In genomic region chr11:111777094-111778046, GRCh38 we compare ENCODE assay signal across 7 cellular contexts. TPM values are rescaled to one million over a fixed set of nuclear protein-coding genes. Genes with fewer than 3 reads are reported as not detected.
A peak's percentile ranks its signal among the peaks of the same experiment; 100 is the strongest.
DNase-seq lines count a peak whose midpoint lies in the region; ATAC-seq, FAIRE-seq and TF ChIP-seq lines count a peak whose summit lies in the region.

No MANE protein-coding gene starts in this region.

- DNase-seq in EH (ENCODE audit: low read depth): peak; percentile 82
- DNase-seq in NCI-H526 treated with DMSO at 0.1 percent for 48 hours (lab: John Stamatoyannopoulos, UW): peak; percentile 82
- DNase-seq in astrocyte (ENCODE audit: low read depth): peak; percentile 54
- DNase-seq in hepatic stellate cell (ENCODE audit: low spot score): peak; percentile 62
- DNase-seq in spleen: no peak

- no peak overlapping the region for H3K4me2 ChIP-seq in astrocyte (ENCODE audit: low read length)

- TF ChIP-seq POLR2A in spleen (IDR thresholded peaks at IDR 0.05): no peak

- H3K27ac Mint-ChIP-seq in astrocyte (ENCODE audit: unreplicated experiment): no peak overlapping the region

- no peaks in the 10 kb centered on the region for H3K27me3 Mint-ChIP-seq in astrocyte (ENCODE audit: low read depth, unreplicated experiment)

- H3K4me3 Mint-ChIP-seq in astrocyte (ENCODE audit: unreplicated experiment): no peak overlapping the region

- no peak overlapping the region for H2AFZ ChIP-seq in astrocyte (ENCODE audit: low read depth, low read length)

- H3K4me3 ChIP-seq in astrocyte (ENCODE audit: insufficient read depth, low read depth, low read length) (no peak overlapping the region), spleen (no peak overlapping the region)

- H3K9ac ChIP-seq in astrocyte (ENCODE audit: low read length): no peak overlapping the region

- H3K79me2 ChIP-seq in astrocyte (ENCODE audit: insufficient read depth, low read length): no peaks in the 10 kb centered on the region

- H3K27me3 ChIP-seq in astrocyte (ENCODE audit: insufficient read depth, low read length) (no peaks in the 10 kb centered on the region), spleen (replicated peaks in 1 of 7) (no peaks in the 10 kb centered on the region)

- H3K9me3 ChIP-seq in astrocyte (ENCODE audit: insufficient read depth, low read depth, low read length) (no peaks in the 10 kb centered on the region), spleen (no peaks in the 10 kb centered on the region)

- H3K36me3 Mint-ChIP-seq in astrocyte (ENCODE audit: low read depth, unreplicated experiment): no peaks in the 10 kb centered on the region

- no peaks in the 10 kb centered on the region for H3K9me3 Mint-ChIP-seq in astrocyte (ENCODE audit: unreplicated experiment)

- H3K36me3 ChIP-seq in astrocyte (ENCODE audit: insufficient read depth, low read length) (no peaks in the 10 kb centered on the region), spleen (peaks cover 0 to under 1% (median 0%) of the 10 kb centered on the region in 6 donors)

- intact Hi-C loops in spleen (cut with DNase I; ENCODE audit: low total_unique reads): loop anchor here (5.0 to 10.0 kb wide), 2 partner anchors 67 to 175 kb away; partner anchors contain the start of gene SIK2

- ATAC-seq in GM19372 (IDR thresholded peaks at IDR 0.05; ENCODE audit: low read depth, unreplicated experiment) (peak; percentile 66), HG03457 (IDR thresholded peaks at IDR 0.05; ENCODE audit: unreplicated experiment) (peak; percentile 44)

- no peaks in the 10 kb centered on the region for H4K20me1 ChIP-seq in astrocyte (ENCODE audit: insufficient read depth, low read length)

- H3K4me1 ChIP-seq in astrocyte (ENCODE audit: insufficient read depth, low read length): no peaks in the 10 kb centered on the region
- peaks cover 0 to 22% (median 12%) of the 10 kb centered on the region in 6 donors for H3K4me1 ChIP-seq in spleen

- no peak overlapping the region for H3K27ac ChIP-seq in astrocyte (ENCODE audit: low read depth, low read length)
- peak overlapping the region in 4 of 8 donors; percentile 30 to 69 (median 34) for H3K27ac ChIP-seq in spleen

- FAIRE-seq in astrocyte (lab: Jason Lieb, UNC): peak; percentile 56

- TF ChIP-seq CTCF in astrocyte (IDR thresholded peaks at IDR 0.05; ENCODE audit: insufficient read depth, low read depth, low read length): peak; percentile 85
- peak; percentile 65 to 89 (median 82) for TF ChIP-seq CTCF in spleen (IDR thresholded peaks at IDR 0.05 in 8 of 11, conservative IDR thresholded peaks at IDR 0.05 in 3 of 11)

- 68 to 87% (median 75%) methylated on average over 4 of the region's 4 CpGs for WGBS in spleen, 5 donors

- H3K4me1 Mint-ChIP-seq in astrocyte (ENCODE audit: low read depth, unreplicated experiment): peaks cover 3% of the 10 kb centered on the region

RNA-seq across cellular contexts. Expression of gene PPP2R1B, which starts 11.2 kb away (rescaled TPM):
- total RNA-seq in astrocyte (43.0 and 44.5 TPM in 2 replicates), spleen (10 to 100 TPM; 18.0 to 30.3 (median 27.1) TPM)
- 1 to 10 TPM; 4.0 to 5.7 (median 5.0) TPM for polyA plus RNA-seq in spleen
